12 cellular contexts compared by ENCODE assay signal in the genomic region with DNA sequence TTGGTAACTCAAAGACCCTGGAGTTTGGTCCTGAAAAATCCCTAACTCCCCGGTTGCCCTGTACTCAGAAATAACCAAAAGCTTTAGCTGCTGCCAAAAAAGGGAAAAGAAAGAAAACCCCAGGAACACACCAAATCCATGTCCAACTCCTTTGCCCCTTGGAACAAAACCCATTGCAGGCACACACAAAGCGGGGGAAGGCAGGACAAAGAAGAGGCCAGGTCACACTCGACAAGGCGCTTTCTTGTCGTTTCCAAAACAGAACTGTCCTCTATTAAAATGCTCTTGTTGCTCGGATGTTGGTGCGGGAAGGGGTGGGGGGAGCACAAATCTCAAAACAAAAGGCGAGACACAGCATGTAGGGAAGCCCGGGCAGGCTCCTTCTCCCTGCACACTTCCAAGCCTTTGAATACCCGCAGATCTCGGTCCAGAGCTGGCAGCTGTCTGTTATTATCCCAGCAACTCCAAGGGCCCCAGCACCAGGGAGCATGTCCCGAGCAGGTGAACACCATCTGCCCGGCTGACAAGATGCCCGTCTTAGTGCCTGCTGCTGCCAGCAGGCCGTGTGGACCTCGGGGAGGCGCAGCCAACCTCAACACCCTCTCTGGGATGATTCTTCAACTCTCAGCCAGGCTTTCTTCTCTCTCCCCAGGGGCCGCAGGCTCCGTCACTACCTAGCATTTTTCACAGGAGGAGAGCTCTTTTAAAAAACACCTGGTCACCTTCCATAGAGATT.
DNase-seq lines count a peak whose midpoint lies in the region; ATAC-seq and TF ChIP-seq lines count a peak whose summit lies in the region.
"Had no signal": no experiment of that assay in that cellular context is flagged by ENCODE, and none has a peak within 500 bp of the region (broad histone marks: within the 10 kb centered on the region; RNA-seq: fewer than 3 reads in every experiment).

No MANE protein-coding gene starts in this region.

- H3K36me3 Mint-ChIP-seq in activated CD4-positive, alpha-beta T cell treated with anti-CD3 and anti-CD28 coated beads, Interleukin-2, amount 10 ng/mL, durations not matched to agents 7 days and 5 days (ENCODE audit: low read depth) = peaks cover 26% of the 10 kb centered on the region
- no peaks in the 10 kb centered on the region for H3K36me3 Mint-ChIP-seq in glutamatergic neuron (ENCODE audit: unreplicated experiment)

- H3K27me3 ChIP-seq in colonic mucosa = no peaks in the 10 kb centered on the region
- no peaks in the 10 kb centered on the region for H3K27me3 ChIP-seq in upper lobe of right lung
- H3K27me3 ChIP-seq: cardiac muscle cell, heart left ventricle had no signal

- peak overlapping the region; percentile 34 for H3K4me3 Mint-ChIP-seq in activated CD4-positive, alpha-beta T cell treated with anti-CD3 and anti-CD28 coated beads, Interleukin-2, amount 10 ng/mL, durations not matched to agents 7 days and 5 days
- peak overlapping the region; percentile 79 for H3K4me3 Mint-ChIP-seq in glutamatergic neuron (ENCODE audit: unreplicated experiment)

- TF ChIP-seq CTCF in glutamatergic neuron (IDR thresholded peaks at IDR 0.05; ENCODE audit: partially characterized antibody, unreplicated experiment) (no peak), colonic mucosa (IDR thresholded peaks at IDR 0.05) (no peak), upper lobe of right lung (IDR thresholded peaks at IDR 0.05) (no peak)

- POLR2A ChIA-PET in activated CD4-positive, alpha-beta T cell treated with anti-CD3 and anti-CD28 coated beads, Interleukin-2, amount 10 ng/mL, durations not matched to agents 7 days and 5 days (lab: Charles Lee) = no interaction called here

- H3K27ac ChIP-seq in temporal lobe (ENCODE audit: low read depth, low read length) (peak overlapping the region; percentile 52), colonic mucosa (no peak overlapping the region), upper lobe of right lung (no peak overlapping the region)
- H3K27ac ChIP-seq: cardiac muscle cell, parathyroid adenoma had no signal

- H3K27ac Mint-ChIP-seq in activated CD4-positive, alpha-beta T cell treated with anti-CD3 and anti-CD28 coated beads, Interleukin-2, amount 10 ng/mL, durations not matched to agents 7 days and 5 days = peak overlapping the region; percentile 85
- H3K27ac Mint-ChIP-seq in glutamatergic neuron (ENCODE audit: unreplicated experiment) = peak overlapping the region; percentile 96

- H3K9ac ChIP-seq in colonic mucosa (ENCODE audit: low read depth in 2 of 2, low read length in 2 of 2) = peak overlapping the region in 1 of 2 donors; percentile 19
- H3K9ac ChIP-seq: parathyroid adenoma had no signal

- intact Hi-C loops in colonic mucosa (cut with DNase I) = no loop called here
- intact Hi-C loops in upper lobe of right lung (cut with DNase I) = no loop called here

- peaks cover 2% of the 10 kb centered on the region for H3K4me1 ChIP-seq in colonic mucosa
- peaks cover 47% of the 10 kb centered on the region for H3K4me1 ChIP-seq in upper lobe of right lung
- H3K4me1 ChIP-seq: parathyroid adenoma had no signal

- peaks cover 56% of the 10 kb centered on the region for H3K4me1 Mint-ChIP-seq in activated CD4-positive, alpha-beta T cell treated with anti-CD3 and anti-CD28 coated beads, Interleukin-2, amount 10 ng/mL, durations not matched to agents 7 days and 5 days
- peaks cover 83% of the 10 kb centered on the region for H3K4me1 Mint-ChIP-seq in glutamatergic neuron (ENCODE audit: low read depth, unreplicated experiment)

- no peaks in the 10 kb centered on the region for H3K9me3 Mint-ChIP-seq in activated CD4-positive, alpha-beta T cell treated with anti-CD3 and anti-CD28 coated beads, Interleukin-2, amount 10 ng/mL, durations not matched to agents 7 days and 5 days
- peaks cover 63% of the 10 kb centered on the region for H3K9me3 Mint-ChIP-seq in glutamatergic neuron (ENCODE audit: unreplicated experiment)

- ATAC-seq in GM19455 (IDR thresholded peaks at IDR 0.05; ENCODE audit: unreplicated experiment) (no peak), upper lobe of right lung (no peak)
- ATAC-seq: heart left ventricle had no signal

- no peaks in the 10 kb centered on the region for H3K27me3 Mint-ChIP-seq in activated CD4-positive, alpha-beta T cell treated with anti-CD3 and anti-CD28 coated beads, Interleukin-2, amount 10 ng/mL, durations not matched to agents 7 days and 5 days
- peaks cover 45% of the 10 kb centered on the region for H3K27me3 Mint-ChIP-seq in glutamatergic neuron (ENCODE audit: unreplicated experiment)

- CTCF ChIA-PET in activated CD4-positive, alpha-beta T cell treated with anti-CD3 and anti-CD28 coated beads, Interleukin-2, amount 10 ng/mL, durations not matched to agents 7 days and 5 days (lab: Charles Lee) = interaction anchor here (1.2 to 1.7 kb wide), 2 partner anchors 15 to 18 kb away, joined by 4 to 7 read pairs; no protein-coding TSS in a partner anchor

- H3K4me3 ChIP-seq in colonic mucosa = no peak overlapping the region
- H3K4me3 ChIP-seq in upper lobe of right lung = no peak overlapping the region
- H3K4me3 ChIP-seq: cardiac muscle cell, heart left ventricle had no signal

- H3K9me3 ChIP-seq in colonic mucosa (no peaks in the 10 kb centered on the region), upper lobe of right lung (no peaks in the 10 kb centered on the region)
- H3K9me3 ChIP-seq: heart left ventricle had no signal

- no peak for DNase-seq in activated CD4-positive, alpha-beta T cell treated with anti-CD3 and anti-CD28 coated beads, Interleukin-2, amount 10 ng/mL, durations not matched to agents 7 days and 5 days
- DNase-seq in activated CD4-positive, alpha-beta T cell treated with anti-CD3 and anti-CD28 coated beads, Interleukin-2, amount 50 U/mL, for 48 hours = no peak
- DNase-seq in NCI-H510A treated with DMSO at 0.1 percent for 48 hours (lab: John Stamatoyannopoulos, UW) (peak; percentile 55), glutamatergic neuron (no peak), colonic mucosa (no peak), upper lobe of right lung (no peak)
- DNase-seq: NCI-H526 had no signal

- H3K36me3 ChIP-seq in colonic mucosa = no peaks in the 10 kb centered on the region
- no peaks in the 10 kb centered on the region for H3K36me3 ChIP-seq in upper lobe of right lung
- H3K36me3 ChIP-seq: cardiac muscle cell, heart left ventricle had no signal
